1 cellular context compared by ENCODE assay signal in genomic region chr4:174381419-174381818, GRCh38.
TF ChIP-seq lines count a peak whose summit lies in the region.

No MANE protein-coding gene starts in this region.

TF ChIP-seq in K562, 482 proteins besides CTCF, POLR2A, EP300 and RAD21 (continued from another document and continues in another):
- TF ChIP-seq, protein P1, sequence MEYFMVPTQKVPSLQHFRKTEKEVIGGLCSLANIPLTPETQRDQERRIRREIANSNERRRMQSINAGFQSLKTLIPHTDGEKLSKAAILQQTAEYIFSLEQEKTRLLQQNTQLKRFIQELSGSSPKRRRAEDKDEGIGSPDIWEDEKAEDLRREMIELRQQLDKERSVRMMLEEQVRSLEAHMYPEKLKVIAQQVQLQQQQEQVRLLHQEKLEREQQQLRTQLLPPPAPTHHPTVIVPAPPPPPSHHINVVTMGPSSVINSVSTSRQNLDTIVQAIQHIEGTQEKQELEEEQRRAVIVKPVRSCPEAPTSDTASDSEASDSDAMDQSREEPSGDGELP (CRISPR knock-in tag; IDR thresholded peaks at IDR 0.05; ENCODE audit: borderline replicate concordance), result no peak
- TF ChIP-seq FOXK1 (CRISPR knock-in tag; IDR thresholded peaks at IDR 0.05; ENCODE audit: borderline replicate concordance), result no peak
- no peak for TF ChIP-seq ZNF589 (CRISPR knock-in tag; IDR thresholded peaks at IDR 0.05; ENCODE audit: low read depth)
- TF ChIP-seq XRCC5 (IDR thresholded peaks at IDR 0.05; ENCODE audit: low read depth, low read length), result no peak
- TF ChIP-seq ZBTB2 (IDR thresholded peaks at IDR 0.05), result no peak
- TF ChIP-seq ZNF766 (CRISPR knock-in tag; conservative IDR thresholded peaks at IDR 0.05), result peak; percentile 83
- TF ChIP-seq ZNF311 (CRISPR knock-in tag; IDR thresholded peaks at IDR 0.05), result peak; percentile 88
- no peak for TF ChIP-seq NEUROD1 (IDR thresholded peaks at IDR 0.05; ENCODE audit: borderline replicate concordance, low read depth, low read length, partially characterized antibody)
- no peak for TF ChIP-seq ZBTB9 (CRISPR knock-in tag; IDR thresholded peaks at IDR 0.05)
- TF ChIP-seq NRF1 (conservative IDR thresholded peaks at IDR 0.05 in 1 of 2, IDR thresholded peaks at IDR 0.05 in 1 of 2), result no peak
- no peak for TF ChIP-seq ZNF507 (tag; conservative IDR thresholded peaks at IDR 0.05)
- TF ChIP-seq RBFOX2 (IDR thresholded peaks at IDR 0.05; ENCODE audit: low read depth, low read length), result no peak
- no peak for TF ChIP-seq HMG20B (CRISPR knock-in tag; IDR thresholded peaks at IDR 0.05)
- TF ChIP-seq ZNF431 (CRISPR knock-in tag; IDR thresholded peaks at IDR 0.05), result no peak
- TF ChIP-seq, protein P2, sequence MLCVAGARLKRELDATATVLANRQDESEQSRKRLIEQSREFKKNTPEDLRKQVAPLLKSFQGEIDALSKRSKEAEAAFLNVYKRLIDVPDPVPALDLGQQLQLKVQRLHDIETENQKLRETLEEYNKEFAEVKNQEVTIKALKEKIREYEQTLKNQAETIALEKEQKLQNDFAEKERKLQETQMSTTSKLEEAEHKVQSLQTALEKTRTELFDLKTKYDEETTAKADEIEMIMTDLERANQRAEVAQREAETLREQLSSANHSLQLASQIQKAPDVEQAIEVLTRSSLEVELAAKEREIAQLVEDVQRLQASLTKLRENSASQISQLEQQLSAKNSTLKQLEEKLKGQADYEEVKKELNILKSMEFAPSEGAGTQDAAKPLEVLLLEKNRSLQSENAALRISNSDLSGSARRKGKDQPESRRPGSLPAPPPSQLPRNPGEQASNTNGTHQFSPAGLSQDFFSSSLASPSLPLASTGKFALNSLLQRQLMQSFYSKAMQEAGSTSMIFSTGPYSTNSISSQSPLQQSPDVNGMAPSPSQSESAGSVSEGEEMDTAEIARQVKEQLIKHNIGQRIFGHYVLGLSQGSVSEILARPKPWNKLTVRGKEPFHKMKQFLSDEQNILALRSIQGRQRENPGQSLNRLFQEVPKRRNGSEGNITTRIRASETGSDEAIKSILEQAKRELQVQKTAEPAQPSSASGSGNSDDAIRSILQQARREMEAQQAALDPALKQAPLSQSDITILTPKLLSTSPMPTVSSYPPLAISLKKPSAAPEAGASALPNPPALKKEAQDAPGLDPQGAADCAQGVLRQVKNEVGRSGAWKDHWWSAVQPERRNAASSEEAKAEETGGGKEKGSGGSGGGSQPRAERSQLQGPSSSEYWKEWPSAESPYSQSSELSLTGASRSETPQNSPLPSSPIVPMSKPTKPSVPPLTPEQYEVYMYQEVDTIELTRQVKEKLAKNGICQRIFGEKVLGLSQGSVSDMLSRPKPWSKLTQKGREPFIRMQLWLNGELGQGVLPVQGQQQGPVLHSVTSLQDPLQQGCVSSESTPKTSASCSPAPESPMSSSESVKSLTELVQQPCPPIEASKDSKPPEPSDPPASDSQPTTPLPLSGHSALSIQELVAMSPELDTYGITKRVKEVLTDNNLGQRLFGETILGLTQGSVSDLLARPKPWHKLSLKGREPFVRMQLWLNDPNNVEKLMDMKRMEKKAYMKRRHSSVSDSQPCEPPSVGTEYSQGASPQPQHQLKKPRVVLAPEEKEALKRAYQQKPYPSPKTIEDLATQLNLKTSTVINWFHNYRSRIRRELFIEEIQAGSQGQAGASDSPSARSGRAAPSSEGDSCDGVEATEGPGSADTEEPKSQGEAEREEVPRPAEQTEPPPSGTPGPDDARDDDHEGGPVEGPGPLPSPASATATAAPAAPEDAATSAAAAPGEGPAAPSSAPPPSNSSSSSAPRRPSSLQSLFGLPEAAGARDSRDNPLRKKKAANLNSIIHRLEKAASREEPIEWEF (CRISPR knock-in tag; IDR thresholded peaks at IDR 0.05), result no peak
- 0 out of 2 replicates have a peak, but pooled peaks have one; percentile 73 for TF ChIP-seq ZNF583 (CRISPR knock-in tag; IDR thresholded peaks at IDR 0.05)
- TF ChIP-seq, protein P3, sequence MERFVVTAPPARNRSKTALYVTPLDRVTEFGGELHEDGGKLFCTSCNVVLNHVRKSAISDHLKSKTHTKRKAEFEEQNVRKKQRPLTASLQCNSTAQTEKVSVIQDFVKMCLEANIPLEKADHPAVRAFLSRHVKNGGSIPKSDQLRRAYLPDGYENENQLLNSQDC (CRISPR knock-in tag; IDR thresholded peaks at IDR 0.05), result no peak
- TF ChIP-seq ZNF3 (CRISPR knock-in tag; IDR thresholded peaks at IDR 0.05), result no peak
- no peak for TF ChIP-seq ZEB2 (IDR thresholded peaks at IDR 0.05)
- no peak for TF ChIP-seq SLC30A9 (CRISPR knock-in tag; IDR thresholded peaks at IDR 0.05)
- no peak for TF ChIP-seq HINFP (tag; conservative IDR thresholded peaks at IDR 0.05; ENCODE audit: low read depth)
- no peak for TF ChIP-seq JUNB (CRISPR knock-in tag; conservative IDR thresholded peaks at IDR 0.05)
- TF ChIP-seq, protein P4, sequence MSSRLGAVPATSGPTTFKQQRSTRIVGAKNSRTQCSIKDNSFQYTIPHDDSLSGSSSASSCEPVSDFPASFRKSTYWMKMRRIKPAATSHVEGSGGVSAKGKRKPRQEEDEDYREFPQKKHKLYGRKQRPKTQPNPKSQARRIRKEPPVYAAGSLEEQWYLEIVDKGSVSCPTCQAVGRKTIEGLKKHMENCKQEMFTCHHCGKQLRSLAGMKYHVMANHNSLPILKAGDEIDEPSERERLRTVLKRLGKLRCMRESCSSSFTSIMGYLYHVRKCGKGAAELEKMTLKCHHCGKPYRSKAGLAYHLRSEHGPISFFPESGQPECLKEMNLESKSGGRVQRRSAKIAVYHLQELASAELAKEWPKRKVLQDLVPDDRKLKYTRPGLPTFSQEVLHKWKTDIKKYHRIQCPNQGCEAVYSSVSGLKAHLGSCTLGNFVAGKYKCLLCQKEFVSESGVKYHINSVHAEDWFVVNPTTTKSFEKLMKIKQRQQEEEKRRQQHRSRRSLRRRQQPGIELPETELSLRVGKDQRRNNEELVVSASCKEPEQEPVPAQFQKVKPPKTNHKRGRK (tag; IDR thresholded peaks at IDR 0.05), result no peak
- TF ChIP-seq, protein P5, sequence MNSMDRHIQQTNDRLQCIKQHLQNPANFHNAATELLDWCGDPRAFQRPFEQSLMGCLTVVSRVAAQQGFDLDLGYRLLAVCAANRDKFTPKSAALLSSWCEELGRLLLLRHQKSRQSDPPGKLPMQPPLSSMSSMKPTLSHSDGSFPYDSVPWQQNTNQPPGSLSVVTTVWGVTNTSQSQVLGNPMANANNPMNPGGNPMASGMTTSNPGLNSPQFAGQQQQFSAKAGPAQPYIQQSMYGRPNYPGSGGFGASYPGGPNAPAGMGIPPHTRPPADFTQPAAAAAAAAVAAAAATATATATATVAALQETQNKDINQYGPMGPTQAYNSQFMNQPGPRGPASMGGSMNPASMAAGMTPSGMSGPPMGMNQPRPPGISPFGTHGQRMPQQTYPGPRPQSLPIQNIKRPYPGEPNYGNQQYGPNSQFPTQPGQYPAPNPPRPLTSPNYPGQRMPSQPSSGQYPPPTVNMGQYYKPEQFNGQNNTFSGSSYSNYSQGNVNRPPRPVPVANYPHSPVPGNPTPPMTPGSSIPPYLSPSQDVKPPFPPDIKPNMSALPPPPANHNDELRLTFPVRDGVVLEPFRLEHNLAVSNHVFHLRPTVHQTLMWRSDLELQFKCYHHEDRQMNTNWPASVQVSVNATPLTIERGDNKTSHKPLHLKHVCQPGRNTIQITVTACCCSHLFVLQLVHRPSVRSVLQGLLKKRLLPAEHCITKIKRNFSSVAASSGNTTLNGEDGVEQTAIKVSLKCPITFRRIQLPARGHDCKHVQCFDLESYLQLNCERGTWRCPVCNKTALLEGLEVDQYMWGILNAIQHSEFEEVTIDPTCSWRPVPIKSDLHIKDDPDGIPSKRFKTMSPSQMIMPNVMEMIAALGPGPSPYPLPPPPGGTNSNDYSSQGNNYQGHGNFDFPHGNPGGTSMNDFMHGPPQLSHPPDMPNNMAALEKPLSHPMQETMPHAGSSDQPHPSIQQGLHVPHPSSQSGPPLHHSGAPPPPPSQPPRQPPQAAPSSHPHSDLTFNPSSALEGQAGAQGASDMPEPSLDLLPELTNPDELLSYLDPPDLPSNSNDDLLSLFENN (IDR thresholded peaks at IDR 0.05; ENCODE audit: low read depth in 2 of 2, low read length in 2 of 2), result no peak
- TF ChIP-seq ZNF551 (CRISPR knock-in tag; IDR thresholded peaks at IDR 0.05), result no peak
- TF ChIP-seq SAFB (IDR thresholded peaks at IDR 0.05; ENCODE audit: borderline replicate concordance, low read depth, low read length), result no peak
- no peak for TF ChIP-seq RAD51 (IDR thresholded peaks at IDR 0.05; ENCODE audit: borderline replicate concordance, low read depth)
- TF ChIP-seq THRAP3 (IDR thresholded peaks at IDR 0.05; ENCODE audit: borderline replicate concordance), result no peak
- no peak for TF ChIP-seq GATAD2A (IDR thresholded peaks at IDR 0.05)
- no peak for TF ChIP-seq ZBTB8A (IDR thresholded peaks at IDR 0.05; ENCODE audit: partially characterized antibody)
- no peak for TF ChIP-seq NFIX (CRISPR knock-in tag; IDR thresholded peaks at IDR 0.05; ENCODE audit: low read depth)
- no peak for TF ChIP-seq MAFK (IDR thresholded peaks at IDR 0.05; ENCODE audit: low read length)
- TF ChIP-seq PHF20 (IDR thresholded peaks at IDR 0.05; ENCODE audit: partially characterized antibody), result no peak
- TF ChIP-seq ELF1 (tag; IDR thresholded peaks at IDR 0.05), result no peak
- TF ChIP-seq CXXC5 (CRISPR knock-in tag; IDR thresholded peaks at IDR 0.05), result peak; percentile 58
- no peak for TF ChIP-seq XRCC3 (IDR thresholded peaks at IDR 0.05)
- TF ChIP-seq CHAMP1 (IDR thresholded peaks at IDR 0.05), result no peak
- TF ChIP-seq E2F4 (CRISPR knock-in tag; IDR thresholded peaks at IDR 0.05; ENCODE audit: low read depth), result no peak
